Comparison of ENCODE assay signal across 36 cellular contexts in the genomic region with DNA sequence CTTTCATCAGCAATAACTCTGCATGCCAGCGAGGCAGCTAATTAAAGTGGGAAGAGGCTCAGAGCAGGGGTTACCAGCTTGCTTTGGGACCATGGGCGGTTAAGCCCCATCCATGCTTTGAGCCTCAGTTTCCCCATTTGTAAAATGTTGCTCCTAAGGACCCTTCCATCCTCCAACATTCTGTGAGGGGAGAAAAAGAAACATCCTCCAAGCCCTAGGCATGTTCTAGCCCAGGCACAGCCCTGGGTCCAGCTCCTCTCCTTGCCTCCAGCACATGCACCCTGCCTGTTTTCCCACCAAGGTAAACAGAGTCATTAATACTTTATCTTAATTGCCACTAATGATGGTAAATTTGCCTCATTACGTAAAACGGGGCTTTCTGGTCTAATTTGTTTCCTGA.
"Had no signal": no experiment of that assay in that cellular context is flagged by ENCODE, and none has a peak within 500 bp of the region (broad histone marks: within the 10 kb centered on the region; RNA-seq: fewer than 3 reads in every experiment).

No MANE protein-coding gene starts in this region.

- H3K27ac Mint-ChIP-seq: activated B cell treated with CpG ODN at 0.5 μM for 24 hours; activated CD4-positive, alpha-beta memory T cell treated with anti-CD3 and anti-CD28 coated beads for 36 hours; activated CD4-positive, alpha-beta T cell treated with anti-CD3 and anti-CD28 coated beads, Interleukin-2, amount 10 ng/mL, durations not matched to agents 24 days and 14 days; activated CD8-positive, alpha-beta T cell treated with anti-CD3 and anti-CD28 coated beads for 36 hours; activated naive CD4-positive, alpha-beta T cell treated with anti-CD3 and anti-CD28 coated beads for 36 hours; activated naive CD4-positive, alpha-beta T cell treated with anti-CD3 and anti-CD28 coated beads, Interleukin-2, amount 50 U/mL, for 72 hours; activated naive CD8-positive, alpha-beta T cell treated with anti-CD3 and anti-CD28 coated beads for 36 hours; activated T-cell treated with anti-CD3 and anti-CD28 coated beads, Interleukin-2, amount 50 U/mL, for 72 hours; activated T-helper 1 cell treated with anti-CD3 and anti-CD28 coated beads, Interleukin-12 subunit alpha, Interleukin-12 subunit beta, Interleukin-2, Interleukin-4 antibody, amounts not matched to agents 30 ng/mL and 10 ng/mL and 1 ng/mL, durations not matched to agents 14 hours and 24 hours and 36 hours; activated T-helper 17 cell treated with anti-CD3 and anti-CD28 coated beads, Interleukin-2, amount 50 U/mL, for 72 hours; T-cell; T-helper 17 cell had no signal

- H3K9me3 ChIP-seq: adrenal gland, body of pancreas had no signal

- H3K4me1 ChIP-seq: adrenal gland, body of pancreas had no signal

- H3K27ac ChIP-seq: adrenal gland, body of pancreas, brain microvascular endothelial cell, cardiac muscle cell, VCaP had no signal

- H3K36me3 ChIP-seq: adrenal gland, brain microvascular endothelial cell, cardiac muscle cell had no signal

- ATAC-seq: activated CD8-positive, alpha-beta T cell treated with anti-CD3 and anti-CD28 coated beads for 36 hours; activated naive CD4-positive, alpha-beta T cell treated with anti-CD3 and anti-CD28 coated beads, Interleukin-2, amount 50 U/mL, for 72 hours; activated T-cell treated with anti-CD3 and anti-CD28 coated beads, Interleukin-2, amount 50 U/mL, for 4 hours; activated T-cell treated with anti-CD3 and anti-CD28 coated beads, Interleukin-2, amount 50 U/mL, for 72 hours; activated T-helper 17 cell treated with anti-CD3 and anti-CD28 coated beads, Interleukin-2, amount 50 U/mL, for 72 hours; body of pancreas; T-cell; T-helper 17 cell had no signal

- H3K27me3 Mint-ChIP-seq: activated B cell treated with CpG ODN at 0.5 μM for 24 hours; activated CD4-positive, alpha-beta memory T cell treated with anti-CD3 and anti-CD28 coated beads for 36 hours; activated CD4-positive, alpha-beta T cell treated with anti-CD3 and anti-CD28 coated beads, Interleukin-2, amount 10 ng/mL, durations not matched to agents 24 days and 14 days; activated CD8-positive, alpha-beta T cell treated with anti-CD3 and anti-CD28 coated beads for 36 hours; activated naive CD8-positive, alpha-beta T cell treated with anti-CD3 and anti-CD28 coated beads for 36 hours; activated T-helper 17 cell treated with anti-CD3 and anti-CD28 coated beads, Interleukin-2, amount 50 U/mL, for 72 hours; T-helper 17 cell had no signal

- H3K4me3 ChIP-seq: adrenal gland, body of pancreas, cardiac muscle cell had no signal

- H3K4me1 Mint-ChIP-seq: activated B cell treated with CpG ODN at 0.5 μM for 24 hours; activated CD4-positive, alpha-beta T cell treated with anti-CD3 and anti-CD28 coated beads, Interleukin-2, amount 10 ng/mL, durations not matched to agents 24 days and 14 days; activated naive CD8-positive, alpha-beta T cell treated with anti-CD3 and anti-CD28 coated beads for 36 hours; activated T-helper 17 cell treated with anti-CD3 and anti-CD28 coated beads, Interleukin-2, amount 50 U/mL, for 72 hours; central memory CD8-positive, alpha-beta T cell; T-cell; T-helper 17 cell had no signal

- H3K9me3 Mint-ChIP-seq: activated B cell treated with CpG ODN at 0.5 μM for 24 hours; activated CD4-positive, alpha-beta memory T cell treated with anti-CD3 and anti-CD28 coated beads for 36 hours; activated CD4-positive, alpha-beta T cell treated with anti-CD3 and anti-CD28 coated beads, Interleukin-2, amount 10 ng/mL, durations not matched to agents 24 days and 14 days; activated CD8-positive, alpha-beta T cell treated with anti-CD3 and anti-CD28 coated beads for 36 hours; activated naive CD4-positive, alpha-beta T cell treated with anti-CD3 and anti-CD28 coated beads for 36 hours; activated naive CD4-positive, alpha-beta T cell treated with anti-CD3 and anti-CD28 coated beads, Interleukin-2, amount 50 U/mL, for 72 hours; activated naive CD8-positive, alpha-beta T cell treated with anti-CD3 and anti-CD28 coated beads for 36 hours; activated T-cell treated with anti-CD3 and anti-CD28 coated beads, Interleukin-2, amount 50 U/mL, for 4 hours; activated T-cell treated with anti-CD3 and anti-CD28 coated beads, Interleukin-2, amount 50 U/mL, for 72 hours; activated T-helper 1 cell treated with anti-CD3 and anti-CD28 coated beads, Interleukin-12 subunit alpha, Interleukin-12 subunit beta, Interleukin-2, Interleukin-4 antibody, amounts not matched to agents 30 ng/mL and 10 ng/mL and 1 ng/mL, durations not matched to agents 14 hours and 24 hours and 36 hours; activated T-helper 17 cell treated with anti-CD3 and anti-CD28 coated beads, Interleukin-2, amount 50 U/mL, for 72 hours; central memory CD8-positive, alpha-beta T cell; T-cell had no signal

- DNase-seq: activated B cell treated with CpG ODN at 0.5 μM for 24 hours; activated CD4-positive, alpha-beta memory T cell treated with anti-CD3 and anti-CD28 coated beads for 36 hours; activated CD4-positive, alpha-beta T cell treated with anti-CD3 and anti-CD28 coated beads for 4 hours; activated CD4-positive, alpha-beta T cell treated with anti-CD3 and anti-CD28 coated beads, Interleukin-2, amount 10 ng/mL, durations not matched to agents 24 days and 14 days; activated CD4-positive, alpha-beta T cell treated with anti-CD3 and anti-CD28 coated beads, Interleukin-2, amount 50 U/mL, for 1 hour; activated CD4-positive, alpha-beta T cell treated with anti-CD3 and anti-CD28 coated beads, Interleukin-2, amount 50 U/mL, for 4 hours; activated CD4-positive, CD25-positive, alpha-beta regulatory T cell treated with anti-CD3 and anti-CD28 coated beads, Interleukin-2, amount 50 U/mL, for 72 hours; activated CD8-positive, alpha-beta memory T cell treated with anti-CD3 and anti-CD28 coated beads, Interleukin-2, amount 50 U/mL, for 4 hours; activated CD8-positive, alpha-beta T cell treated with anti-CD3 and anti-CD28 coated beads for 36 hours; activated effector memory CD4-positive, alpha-beta T cell treated with anti-CD3 and anti-CD28 coated beads, Interleukin-2, amount 50 U/mL, for 16 hours; activated gamma-delta T cell treated with Interleukin-2 at 50 U/mL for 16 hours; activated naive CD4-positive, alpha-beta T cell; activated naive CD4-positive, alpha-beta T cell treated with anti-CD3 and anti-CD28 coated beads for 36 hours; activated naive CD4-positive, alpha-beta T cell treated with anti-CD3 and anti-CD28 coated beads, Interleukin-2, amount 50 U/mL, for 16 hours; activated naive CD8-positive, alpha-beta T cell treated with anti-CD3 and anti-CD28 coated beads for 36 hours; activated T-cell treated with anti-CD3 and anti-CD28 coated beads for 4 hours; activated T-cell treated with anti-CD3 and anti-CD28 coated beads, Interleukin-2, amount 50 U/mL, for 1 hour; activated T-cell treated with anti-CD3 and anti-CD28 coated beads, Interleukin-2, amount 50 U/mL, for 4 hours; activated T-cell treated with anti-CD3 and anti-CD28 coated beads, Interleukin-2, amount 50 U/mL, for 72 hours; adrenal gland; amniotic stem cell; aorta; body of pancreas; brain microvascular endothelial cell; caudate nucleus; cerebellar nuclear complex; T-cell; T-helper 17 cell had no signal

- H3K4me3 Mint-ChIP-seq: activated B cell treated with CpG ODN at 0.5 μM for 24 hours; activated CD4-positive, alpha-beta memory T cell treated with anti-CD3 and anti-CD28 coated beads for 36 hours; activated CD4-positive, alpha-beta T cell treated with anti-CD3 and anti-CD28 coated beads, Interleukin-2, amount 10 ng/mL, durations not matched to agents 24 days and 14 days; activated CD8-positive, alpha-beta T cell treated with anti-CD3 and anti-CD28 coated beads for 36 hours; activated naive CD4-positive, alpha-beta T cell treated with anti-CD3 and anti-CD28 coated beads for 36 hours; activated naive CD8-positive, alpha-beta T cell treated with anti-CD3 and anti-CD28 coated beads for 36 hours; activated T-cell treated with anti-CD3 and anti-CD28 coated beads, Interleukin-2, amount 50 U/mL, for 4 hours; activated T-cell treated with anti-CD3 and anti-CD28 coated beads, Interleukin-2, amount 50 U/mL, for 72 hours; activated T-helper 1 cell treated with anti-CD3 and anti-CD28 coated beads, Interleukin-12 subunit alpha, Interleukin-12 subunit beta, Interleukin-2, Interleukin-4 antibody, amounts not matched to agents 30 ng/mL and 10 ng/mL and 1 ng/mL, durations not matched to agents 14 hours and 24 hours and 36 hours; activated T-helper 17 cell treated with anti-CD3 and anti-CD28 coated beads, Interleukin-2, amount 50 U/mL, for 72 hours; central memory CD8-positive, alpha-beta T cell; T-cell; T-helper 17 cell had no signal

- FAIRE-seq: astrocyte, TTC549 had no signal

- H3K36me3 Mint-ChIP-seq: activated CD4-positive, alpha-beta memory T cell treated with anti-CD3 and anti-CD28 coated beads for 36 hours; activated naive CD4-positive, alpha-beta T cell treated with anti-CD3 and anti-CD28 coated beads, Interleukin-2, amount 50 U/mL, for 72 hours; activated naive CD8-positive, alpha-beta T cell treated with anti-CD3 and anti-CD28 coated beads for 36 hours; T-cell had no signal

- H3K27me3 ChIP-seq: adrenal gland, body of pancreas, brain microvascular endothelial cell, cardiac muscle cell had no signal
